In genomic region chr6:128239898-128240509, GRCh38 we compare ENCODE assay signal across 12 cellular contexts.
DNase-seq lines count a peak whose midpoint lies in the region; ATAC-seq and TF ChIP-seq lines count a peak whose summit lies in the region.
"Had no signal": no experiment of that assay in that cellular context is flagged by ENCODE, and none has a peak within 500 bp of the region (broad histone marks: within the 10 kb centered on the region; RNA-seq: fewer than 3 reads in every experiment).

No MANE protein-coding gene starts in this region.

- no peaks in the 10 kb centered on the region for H3K27me3 Mint-ChIP-seq in activated naive CD8-positive, alpha-beta T cell

- no peaks in the 10 kb centered on the region for H3K27me3 ChIP-seq in GM06990 (replicated peaks; ENCODE audit: control insufficient read depth, insufficient read depth, low read length)
- no peaks in the 10 kb centered on the region for H3K27me3 ChIP-seq in mammary epithelial cell (ENCODE audit: insufficient read depth, low read length)

- no peaks in the 10 kb centered on the region for H4K20me1 ChIP-seq in mammary epithelial cell (ENCODE audit: insufficient read depth, low read length)

- CTCF ChIA-PET in mammary epithelial cell (lab: Charles Lee; ENCODE audit: low non-redundant PET): no interaction called here

- DNase-seq in GM06990 (ENCODE audit: extremely low read depth, insufficient read length) (peak; percentile 35), SIG-M5 treated with dmso at 0.1 percent for 504 hours (lab: John Stamatoyannopoulos, UW; ENCODE audit: unreplicated experiment) (no peak), NCI-H187 (lab: John Stamatoyannopoulos, UW) (no peak), mammary epithelial cell (no peak), caudate nucleus (lab: John Stamatoyannopoulos, UW) (no peak)
- DNase-seq: head of caudate nucleus; stimulated activated CD4-positive, alpha-beta T cell treated with anti-CD3 and anti-CD28 coated beads, Interleukin-15, amount 100 ng/mL, for 24 hours; SW 1271 had no signal

- 100% methylated on average over 4 of the region's 5 CpGs for WGBS in mammary epithelial cell (ENCODE audit: low coverage, missing lambda C conversion rate)

- peak overlapping the region; percentile 66 for H3K4me3 Mint-ChIP-seq in activated naive CD8-positive, alpha-beta T cell

- dilution Hi-C loops in mammary epithelial cell (cut with HindIII; ENCODE audit: low sequenced_read_pairs): no loop called here

- H3K9ac ChIP-seq in mammary epithelial cell (ENCODE audit: insufficient read depth, low read length): no peak overlapping the region

- peaks cover 9% of the 10 kb centered on the region for H3K79me2 ChIP-seq in mammary epithelial cell (ENCODE audit: insufficient read depth, low read length)

- peaks cover 30% of the 10 kb centered on the region for H3K4me1 Mint-ChIP-seq in activated naive CD8-positive, alpha-beta T cell (ENCODE audit: low read depth)

- intact Hi-C loops in mammary epithelial cell (cut with micrococcal nuclease): no loop called here

- H3K4me1 ChIP-seq in mammary epithelial cell (ENCODE audit: insufficient read depth, low read length): no peaks in the 10 kb centered on the region

- no peaks in the 10 kb centered on the region for H3K9me3 ChIP-seq in mammary epithelial cell (replicated peaks; ENCODE audit: insufficient read depth, low read length)

- H3K4me3 ChIP-seq in GM06990 (replicated peaks; ENCODE audit: low read depth, low read length) (no peak overlapping the region), mammary epithelial cell (replicated peaks in 1 of 3; ENCODE audit: insufficient read depth in 1 of 3, low read depth in 2 of 3, low read length in 3 of 3) (no peak overlapping the region)

- peak overlapping the region; percentile 17 for H3K27ac Mint-ChIP-seq in activated naive CD8-positive, alpha-beta T cell
- H3K27ac Mint-ChIP-seq: CD14-positive monocyte had no signal

- no peak overlapping the region for H3K4me2 ChIP-seq in mammary epithelial cell (ENCODE audit: insufficient read depth, low read depth, low read length)

- peaks cover 5% of the 10 kb centered on the region for H3K36me3 Mint-ChIP-seq in activated naive CD8-positive, alpha-beta T cell
- H3K36me3 Mint-ChIP-seq: CD14-positive monocyte had no signal

- H2AFZ ChIP-seq in mammary epithelial cell (ENCODE audit: low read depth, low read length): no peak overlapping the region

- H3K9me3 Mint-ChIP-seq in activated naive CD8-positive, alpha-beta T cell (ENCODE audit: low read depth): no peaks in the 10 kb centered on the region

- no peak overlapping the region for H3K27ac ChIP-seq in mammary epithelial cell (ENCODE audit: insufficient read depth, low read depth, low read length)
- no peak overlapping the region for H3K27ac ChIP-seq in caudate nucleus (ENCODE audit: low read depth, low read length)

- in situ Hi-C loops in mammary epithelial cell (cut with MboI; ENCODE audit: low sequenced_read_pairs in 2 of 2): no loop called here

- H3K36me3 ChIP-seq in GM06990 (ENCODE audit: control insufficient read depth, insufficient read depth, low read length) (no peaks in the 10 kb centered on the region), mammary epithelial cell (ENCODE audit: insufficient read depth, low read length) (no peaks in the 10 kb centered on the region)

- no TSS peak for BruUV-seq in mammary epithelial cell (replicated peaks; lab: Mats Ljungman, UMichigan)

- ATAC-seq in GM19397 (IDR thresholded peaks at IDR 0.05; ENCODE audit: unreplicated experiment) (peak; percentile 42), HG02981 (IDR thresholded peaks at IDR 0.05; ENCODE audit: unreplicated experiment) (peak; percentile 67)

- TF ChIP-seq CTCF in GM06990 (IDR thresholded peaks at IDR 0.05; ENCODE audit: insufficient read depth, low read length, poor library complexity, severe bottlenecking) (no peak), mammary epithelial cell (conservative IDR thresholded peaks at IDR 0.05 in 1 of 2, IDR thresholded peaks at IDR 0.05 in 1 of 2; ENCODE audit: extremely low read depth in 1 of 2, insufficient read depth in 1 of 2, low read depth in 1 of 2, low read length in 2 of 2) (no peak)
